8 cellular contexts compared by ENCODE assay signal in genomic region chr19:51366999-51367564, GRCh38. TPM values are rescaled to one million over a fixed set of nuclear protein-coding genes. Genes with fewer than 3 reads are reported as not detected.
A peak's percentile ranks its signal among the peaks of the same experiment; 100 is the strongest.
DNase-seq lines count a peak whose midpoint lies in the region; ATAC-seq and TF ChIP-seq lines count a peak whose summit lies in the region.

No MANE protein-coding gene starts in this region.

- no peaks in the 10 kb centered on the region for H3K27me3 ChIP-seq in Loucy (ENCODE audit: insufficient read depth, low read length, poor library complexity, severe bottlenecking)
- no peaks in the 10 kb centered on the region for H3K27me3 ChIP-seq in skeletal muscle satellite cell (ENCODE audit: control insufficient read depth, insufficient read depth, low read length)

- peaks cover 69% of the 10 kb centered on the region for H3K79me2 ChIP-seq in Loucy (ENCODE audit: insufficient read depth, low read length)

- H3K4me1 ChIP-seq in Loucy (ENCODE audit: insufficient read depth, low read length, poor library complexity, severe bottlenecking) (peaks cover 62% of the 10 kb centered on the region), skeletal muscle satellite cell (ENCODE audit: control insufficient read depth, insufficient read depth, low read length) (peaks cover 36% of the 10 kb centered on the region)

- no peak for TF ChIP-seq CTCF in Loucy (conservative IDR thresholded peaks at IDR 0.05; ENCODE audit: low read length)

- H3K36me3 ChIP-seq in Loucy (ENCODE audit: insufficient read depth, low read length): no peaks in the 10 kb centered on the region
- H3K36me3 ChIP-seq in skeletal muscle satellite cell (ENCODE audit: insufficient read depth, low read length): no peaks in the 10 kb centered on the region

- intact Hi-C loops in left ventricle myocardium superior (cut with micrococcal nuclease): no loop called here

- ATAC-seq in GM21423 (IDR thresholded peaks at IDR 0.05; ENCODE audit: unreplicated experiment) (peak; percentile 7), left ventricle myocardium superior (peak; percentile 0)

- no peaks in the 10 kb centered on the region for H3K9me3 ChIP-seq in Loucy (ENCODE audit: insufficient read depth, low read depth, low read length)
- no peaks in the 10 kb centered on the region for H3K9me3 ChIP-seq in skeletal muscle satellite cell (replicated peaks; ENCODE audit: low read length)

- H2AFZ ChIP-seq in Loucy (ENCODE audit: low read length): no peak overlapping the region

- H4K20me1 ChIP-seq in Loucy (ENCODE audit: insufficient read depth, low read length, poor library complexity, severe bottlenecking): no peaks in the 10 kb centered on the region

- H3F3A ChIP-seq in Loucy (ENCODE audit: low read depth): peaks cover 4% of the 10 kb centered on the region

- H3K9me2 ChIP-seq in Loucy (replicated peaks; ENCODE audit: low read depth, low read length): no peaks in the 10 kb centered on the region

- H3K4me3 ChIP-seq in Loucy (ENCODE audit: low read length, poor library complexity, severe bottlenecking) (peak overlapping the region; percentile 99), skeletal muscle satellite cell (ENCODE audit: low read length) (peak overlapping the region; percentile 92)

- DNase-seq in activated effector memory CD4-positive, alpha-beta T cell treated with anti-CD3 and anti-CD28 coated beads, Interleukin-2, amount 50 U/mL, for 16 hours: peak; percentile 73
- DNase-seq in left ventricle myocardium superior (peak; percentile 56), HT-29 (ENCODE audit: low spot score) (no peak), HCEC 1CT (no peak), NCI-H2171 (lab: John Stamatoyannopoulos, UW) (no peak)

- H3K4me2 ChIP-seq in Loucy (ENCODE audit: low read depth, low read length, poor library complexity, severe bottlenecking) (peak overlapping the region; percentile 77), skeletal muscle satellite cell (ENCODE audit: low read length) (peak overlapping the region; percentile 92)

- H3K9ac ChIP-seq in Loucy (ENCODE audit: low read depth, low read length, poor library complexity, severe bottlenecking): peak overlapping the region; percentile 94
- peak overlapping the region; percentile 72 for H3K9ac ChIP-seq in skeletal muscle satellite cell (ENCODE audit: low read depth, low read length)

RNA-seq across cellular contexts. Expression of gene ETFB, which starts 0.9 kb away (rescaled TPM):
- total RNA-seq in left ventricle myocardium superior: 448 TPM
- total RNA-seq in skeletal muscle satellite cell (2012; rRNA removed): 191 and 230 TPM in 2 replicates
- 375 and 384 TPM in 2 replicates for total RNA-seq in HT-29 (2014; rRNA removed; shearing (Covaris generic))

RNA-seq across cellular contexts. Expression of gene CLDND2, which starts 1.7 kb away (rescaled TPM):
- not detected for total RNA-seq in left ventricle myocardium superior
- not detected in 2 replicates for total RNA-seq in skeletal muscle satellite cell (2012; rRNA removed)
- 0.81 and 1.8 TPM in 2 replicates for total RNA-seq in HT-29 (2014; rRNA removed; shearing (Covaris generic))

RNA-seq across cellular contexts. Expression of gene NKG7, which starts 5.4 kb away (rescaled TPM):
- total RNA-seq in left ventricle myocardium superior: 0.99 TPM
- total RNA-seq in skeletal muscle satellite cell (2012; rRNA removed): not detected in 2 replicates
- not detected in 2 replicates for total RNA-seq in HT-29 (2014; rRNA removed; shearing (Covaris generic))

RNA-seq across cellular contexts. Expression of gene LIM2, which starts 20.7 kb away (rescaled TPM):
- not detected for total RNA-seq in left ventricle myocardium superior
- not detected in 2 replicates for total RNA-seq in skeletal muscle satellite cell (2012; rRNA removed)
- not detected in 2 replicates for total RNA-seq in HT-29 (2014; rRNA removed; shearing (Covaris generic))

RNA-seq across cellular contexts. Expression of gene C19orf84, which starts 23.3 kb away (rescaled TPM):
- not detected for total RNA-seq in left ventricle myocardium superior
- not detected in 2 replicates for total RNA-seq in skeletal muscle satellite cell (2012; rRNA removed)
- not detected in 2 replicates for total RNA-seq in HT-29 (2014; rRNA removed; shearing (Covaris generic))

Comparison
In these comparisons a context has a peak if more than half of its experiments do, and no peak if none do; other contexts are left out.
1. DNase-seq: peak in activated effector memory CD4-positive, alpha-beta T cell treated with anti-CD3 and anti-CD28 coated beads, Interleukin-2, amount 50 U/mL, for 16 hours (single experiment) and left ventricle myocardium superior (single experiment); none in HT-29 (single experiment), HCEC 1CT (single experiment) and NCI-H2171 (single experiment).